8 cellular contexts compared by ENCODE assay signal in genomic region chr20:40945754-40946451, GRCh38.
DNase-seq lines count a peak whose midpoint lies in the region; ATAC-seq and TF ChIP-seq lines count a peak whose summit lies in the region.

No MANE protein-coding gene starts in this region.

- TF ChIP-seq CTCF in LNCAP (IDR thresholded peaks at IDR 0.05) (peak; percentile 71), psoas muscle (IDR thresholded peaks at IDR 0.05) (peak; percentile 47)

- ATAC-seq in psoas muscle = peak; percentile 44 to 66 (median 52)
- no peak for ATAC-seq in GM19452 (IDR thresholded peaks at IDR 0.05; ENCODE audit: unreplicated experiment)
- ATAC-seq in HG02885 (IDR thresholded peaks at IDR 0.05; ENCODE audit: poor library complexity, unreplicated experiment) = no peak
- ATAC-seq in HG03159 (IDR thresholded peaks at IDR 0.05; ENCODE audit: unreplicated experiment) = no peak

- H3K36me3 ChIP-seq in psoas muscle (ENCODE audit: insufficient read depth in 1 of 2, low read depth in 1 of 2) = no peaks in the 10 kb centered on the region

- no peak overlapping the region for H3K27ac ChIP-seq in psoas muscle

- intact Hi-C loops in head of caudate nucleus (cut with DNase I) (no loop called here), psoas muscle (cut with DNase I) (loop anchor here in 1 of 2 donors (5.0 kb wide), 1 partner anchor 204 kb away; no protein-coding TSS in a partner anchor)

- peaks cover 0 to 19% (median 0%) of the 10 kb centered on the region in 3 donors for H3K27me3 ChIP-seq in psoas muscle (ENCODE audit: insufficient read depth in 3 of 3, low read length in 2 of 3)

- WGBS in psoas muscle, 3 donors = 32 to 46% (median 41%) methylated on average over 12 of the region's 12 CpGs

- H3K4me3 ChIP-seq in psoas muscle = no peak overlapping the region

- H3K9me3 ChIP-seq in psoas muscle = no peaks in the 10 kb centered on the region

- DNase-seq in ELR (ENCODE audit: low read depth) (peak; percentile 53), UCSD-AML1 (lab: John Stamatoyannopoulos, UW; ENCODE audit: unreplicated experiment) (peak; percentile 66), head of caudate nucleus (peak; percentile 35 to 86 (median 71)), psoas muscle (peak; percentile 35 to 62)

- no peaks in the 10 kb centered on the region for H3K4me1 ChIP-seq in psoas muscle

Comparison
In these comparisons a context has a peak if more than half of its experiments do, and no peak if none do; other contexts are left out.
1. ATAC-seq: peak in psoas muscle (4 of 4); none in GM19452 (single experiment), HG02885 (single experiment) and HG03159 (single experiment).
2. Peak in every context shown above with its lines, with median percentiles within 50 percentile points of each other: DNase-seq.